ENCODE assay signal across 8 cellular contexts in the genomic region with DNA sequence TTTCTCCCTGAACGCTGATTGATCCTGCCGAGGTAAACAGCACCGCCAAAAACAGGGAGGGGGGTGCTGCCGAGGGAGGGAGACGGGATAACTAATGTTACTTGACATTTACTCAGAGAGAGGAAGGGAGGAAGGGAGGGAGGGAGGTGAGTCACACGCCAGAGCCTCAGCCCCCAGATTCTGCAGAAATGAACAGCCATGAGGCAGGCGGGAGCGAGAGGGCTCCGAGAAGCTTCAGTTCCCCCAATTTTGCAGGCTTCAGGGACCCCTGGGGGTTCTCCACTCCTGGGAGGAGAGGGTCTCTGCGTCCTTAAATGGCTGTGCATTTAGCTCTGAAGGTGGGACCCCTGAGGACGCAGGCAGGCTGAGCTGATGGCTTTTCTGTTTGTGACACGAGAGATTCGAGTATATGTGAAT. TPM values are rescaled to one million over a fixed set of nuclear protein-coding genes. Genes with fewer than 3 reads are reported as not detected.
A peak's percentile ranks its signal among the peaks of the same experiment; 100 is the strongest.
DNase-seq lines count a peak whose midpoint lies in the region; ATAC-seq, FAIRE-seq and TF ChIP-seq lines count a peak whose summit lies in the region.

No MANE protein-coding gene starts in this region.

- H3K9me3 Mint-ChIP-seq in astrocyte (ENCODE audit: unreplicated experiment): peaks cover 12% of the 10 kb centered on the region

- H3K27me3 ChIP-seq in astrocyte (ENCODE audit: insufficient read depth, low read length): no peaks in the 10 kb centered on the region
- H3K27me3 ChIP-seq in osteoblast (ENCODE audit: insufficient read depth, low read length): no peaks in the 10 kb centered on the region

- H3K79me2 ChIP-seq in astrocyte (ENCODE audit: insufficient read depth, low read length): no peaks in the 10 kb centered on the region
- H3K79me2 ChIP-seq in osteoblast (ENCODE audit: insufficient read depth, low read length): no peaks in the 10 kb centered on the region

- DNase-seq in GM04504 (ENCODE audit: low read depth) (peak; percentile 7), T-helper 22 cell (ENCODE audit: low read depth) (peak; percentile 29), astrocyte (ENCODE audit: low read depth) (peak; percentile 56), osteoblast (ENCODE audit: insufficient read length, low spot score, missing footprints) (peak; percentile 90), NOMO-1 treated with dmso at 0.1 percent for 144 hours (lab: John Stamatoyannopoulos, UW; ENCODE audit: unreplicated experiment) (no peak), NCI-H446 (lab: John Stamatoyannopoulos, UW) (no peak)

- no peaks in the 10 kb centered on the region for H3K36me3 ChIP-seq in astrocyte (ENCODE audit: insufficient read depth, low read length)
- H3K36me3 ChIP-seq in osteoblast (ENCODE audit: insufficient read depth, low read length): no peaks in the 10 kb centered on the region

- H3K4me1 ChIP-seq in astrocyte (ENCODE audit: insufficient read depth, low read length): peaks cover 9% of the 10 kb centered on the region
- peaks cover 16% of the 10 kb centered on the region for H3K4me1 ChIP-seq in osteoblast (ENCODE audit: insufficient read depth, low read length)

- H3K27ac Mint-ChIP-seq in astrocyte (ENCODE audit: unreplicated experiment): peak overlapping the region; percentile 87

- H3K9ac ChIP-seq in astrocyte (ENCODE audit: low read length): peak overlapping the region; percentile 47

- no peak for FAIRE-seq in astrocyte (lab: Jason Lieb, UNC)

- H4K20me1 ChIP-seq in astrocyte (ENCODE audit: insufficient read depth, low read length) (no peaks in the 10 kb centered on the region), osteoblast (ENCODE audit: insufficient read depth, low read length) (no peaks in the 10 kb centered on the region)

- H3K4me2 ChIP-seq in astrocyte (ENCODE audit: low read length) (peak overlapping the region; percentile 91), osteoblast (ENCODE audit: insufficient read depth, low read length) (peak overlapping the region; percentile 89)

- peaks cover 4% of the 10 kb centered on the region for H3K36me3 Mint-ChIP-seq in astrocyte (ENCODE audit: low read depth, unreplicated experiment)

- ATAC-seq in GM21515 (IDR thresholded peaks at IDR 0.05; ENCODE audit: unreplicated experiment): no peak
- no peak for ATAC-seq in HG02571 (IDR thresholded peaks at IDR 0.05; ENCODE audit: unreplicated experiment)

- peak overlapping the region; percentile 91 for H2AFZ ChIP-seq in astrocyte (ENCODE audit: low read depth, low read length)
- H2AFZ ChIP-seq in osteoblast (ENCODE audit: low read length): peak overlapping the region; percentile 93

- H3K27ac ChIP-seq in astrocyte (ENCODE audit: low read depth, low read length) (no peak overlapping the region), osteoblast (ENCODE audit: low read depth, low read length) (no peak overlapping the region)

- H3K9me3 ChIP-seq in astrocyte (ENCODE audit: insufficient read depth, low read depth, low read length): peaks cover 9% of the 10 kb centered on the region
- H3K9me3 ChIP-seq in osteoblast (ENCODE audit: low read depth, low read length): peaks cover 5% of the 10 kb centered on the region

- no peak overlapping the region for H3K4me3 Mint-ChIP-seq in astrocyte (ENCODE audit: unreplicated experiment)

- TF ChIP-seq CTCF in astrocyte (IDR thresholded peaks at IDR 0.05; ENCODE audit: insufficient read depth, low read depth, low read length) (no peak), osteoblast (IDR thresholded peaks at IDR 0.05; ENCODE audit: extremely low read depth, low read depth, low read length) (no peak)

- H3K27me3 Mint-ChIP-seq in astrocyte (ENCODE audit: low read depth, unreplicated experiment): peaks cover 14% of the 10 kb centered on the region

- H3K4me1 Mint-ChIP-seq in astrocyte (ENCODE audit: low read depth, unreplicated experiment): peaks cover 6% of the 10 kb centered on the region

- H3K4me3 ChIP-seq in astrocyte (ENCODE audit: insufficient read depth, low read depth, low read length) (peak overlapping the region; percentile 37), osteoblast (ENCODE audit: insufficient read depth, low read length) (peak overlapping the region; percentile 57)

RNA-seq across cellular contexts. Expression of a gene that starts 59.1 kb away (rescaled TPM):
- total RNA-seq in astrocyte (47.0 and 55.0 TPM in 2 replicates), osteoblast (86.1 and 104 TPM in 2 replicates)

Comparison
In these comparisons a context has a peak if more than half of its experiments do, and no peak if none do; other contexts are left out.
1. DNase-seq: peak in GM04504 (single experiment), T-helper 22 cell (single experiment), astrocyte (single experiment) and osteoblast (single experiment); none in NOMO-1 treated with dmso at 0.1 percent for 144 hours (single experiment) and NCI-H446 (0 of 2).